8 cellular contexts compared by ENCODE assay signal in genomic region chr10:101141622-101142532, GRCh38. TPM values are rescaled to one million over a fixed set of nuclear protein-coding genes. Genes with fewer than 3 reads are reported as not detected.
DNase-seq lines count a peak whose midpoint lies in the region; FAIRE-seq and TF ChIP-seq lines count a peak whose summit lies in the region.

No MANE protein-coding gene starts in this region.

- TF ChIP-seq CTCF in GM13977 (IDR thresholded peaks at IDR 0.05; ENCODE audit: extremely low read depth, insufficient read depth, missing control alignments) (peak; percentile 96), RWPE1 (conservative IDR thresholded peaks at IDR 0.05; ENCODE audit: low read depth) (peak; percentile 97), fibroblast of the aortic adventitia (IDR thresholded peaks at IDR 0.05; ENCODE audit: insufficient read depth, low read length) (peak; percentile 99)

- POLR2A ChIA-PET in RWPE1 (lab: Yijun Ruan, JAX; ENCODE audit: low non-redundant PET), result interaction anchor here (0.7 to 1.3 kb wide), 4 partner anchors 45 to 99 kb away, joined by 3 to 6 read pairs (median 4); partner anchors contain the start of gene KAZALD1

- in situ Hi-C loops in GM13977 (cut with MboI; ENCODE audit: low pct_unique_long_range_greater_than_20kb, low sequenced_read_pairs, unreplicated experiment), result loop anchor here (25.0 kb wide), 2 partner anchors 405 to 1605 kb away; partner anchors contain the start of genes NKX2-3 and PAX2

- H3K4me3 ChIP-seq in fibroblast of the aortic adventitia (ENCODE audit: low read depth, low read length), result no peak overlapping the region

- CTCF ChIA-PET in RWPE1 (lab: Yijun Ruan, JAX), result interaction anchor here (0.5 to 7.2 kb wide), 46 partner anchors 10 to 1032 kb away, joined by 3 to 272 read pairs (median 6); partner anchors contain the start of genes MRPL43, TLX1 and TWNK

- DNase-seq in GM13977 (ENCODE audit: low spot score), result peak; percentile 91
- peak; percentile 86 for DNase-seq in Kasumi-1 (lab: John Stamatoyannopoulos, UW)
- DNase-seq in RWPE1 (ENCODE audit: low spot score), result peak; percentile 92
- DNase-seq in activated T-helper 1 cell treated with anti-CD3 and anti-CD28 coated beads, Interleukin-2, amount 50 U/mL, for 16 hours (ENCODE audit: low read depth in 1 of 2, low spot score in 1 of 2), result peak; percentile 62 to 65
- peak; percentile 82 for DNase-seq in fibroblast of the aortic adventitia (ENCODE audit: low read depth)
- peak; percentile 36 for DNase-seq in non-pigmented ciliary epithelial cell (ENCODE audit: low read depth)
- DNase-seq in substantia nigra (lab: John Stamatoyannopoulos, UW), result peak in 44 of 49 donors; percentile 4 to 78 (median 51)

- peak; percentile 68 for FAIRE-seq in A204.1 (lab: Jason Lieb, UNC)

- H3K27ac ChIP-seq in RWPE1 (no peak overlapping the region), substantia nigra (ENCODE audit: low read depth, low read length, poor library complexity, severe bottlenecking) (no peak overlapping the region)

RNA-seq across cellular contexts. Expression of gene TLX1, which starts 10.8 kb away (rescaled TPM):
- 0.16 TPM in 1 of 2 replicates, not detected in the other for total RNA-seq in fibroblast of the aortic adventitia (ENCODE audit: low replicate concordance)

Comparison
In these comparisons a context has a peak if more than half of its experiments do, and no peak if none do; other contexts are left out.
1. DNase-seq: peak in every context shown above with its lines; median percentile 92 in RWPE1; 91 in GM13977; 86 in Kasumi-1; 82 in fibroblast of the aortic adventitia; 64 in activated T-helper 1 cell treated with anti-CD3 and anti-CD28 coated beads, Interleukin-2, amount 50 U/mL, for 16 hours; 51 in substantia nigra; 36 in non-pigmented ciliary epithelial cell.